Comparison of ENCODE assay signal across 1 cellular context in genomic region chr4:101321481-101322042, GRCh38.
TF ChIP-seq lines count a peak whose summit lies in the region.

No MANE protein-coding gene starts in this region.

TF ChIP-seq in GM23338, 12 proteins besides CTCF, POLR2A, EP300 and RAD21 (continued from another document):
- TF ChIP-seq ZNF462 (CRISPR knock-in tag; IDR thresholded peaks at IDR 0.05) (no peak), EZH2phosphoT487 (IDR thresholded peaks at IDR 0.05; ENCODE audit: unreplicated experiment) (no peak), JUNB (IDR thresholded peaks at IDR 0.05; ENCODE audit: unreplicated experiment) (no peak), STAT1 (IDR thresholded peaks at IDR 0.05; ENCODE audit: unreplicated experiment) (no peak), ETS1 (IDR thresholded peaks at IDR 0.05) (no peak), EZH2 (IDR thresholded peaks at IDR 0.05; ENCODE audit: low read depth, unreplicated experiment) (no peak), POLR2AphosphoS5 (IDR thresholded peaks at IDR 0.05; ENCODE audit: low read depth) (no peak), CREB1 (CRISPR knock-in tag; IDR thresholded peaks at IDR 0.05; ENCODE audit: low read depth) (no peak), ZNF114 (CRISPR knock-in tag; IDR thresholded peaks at IDR 0.05) (no peak)
